In the genomic region with DNA sequence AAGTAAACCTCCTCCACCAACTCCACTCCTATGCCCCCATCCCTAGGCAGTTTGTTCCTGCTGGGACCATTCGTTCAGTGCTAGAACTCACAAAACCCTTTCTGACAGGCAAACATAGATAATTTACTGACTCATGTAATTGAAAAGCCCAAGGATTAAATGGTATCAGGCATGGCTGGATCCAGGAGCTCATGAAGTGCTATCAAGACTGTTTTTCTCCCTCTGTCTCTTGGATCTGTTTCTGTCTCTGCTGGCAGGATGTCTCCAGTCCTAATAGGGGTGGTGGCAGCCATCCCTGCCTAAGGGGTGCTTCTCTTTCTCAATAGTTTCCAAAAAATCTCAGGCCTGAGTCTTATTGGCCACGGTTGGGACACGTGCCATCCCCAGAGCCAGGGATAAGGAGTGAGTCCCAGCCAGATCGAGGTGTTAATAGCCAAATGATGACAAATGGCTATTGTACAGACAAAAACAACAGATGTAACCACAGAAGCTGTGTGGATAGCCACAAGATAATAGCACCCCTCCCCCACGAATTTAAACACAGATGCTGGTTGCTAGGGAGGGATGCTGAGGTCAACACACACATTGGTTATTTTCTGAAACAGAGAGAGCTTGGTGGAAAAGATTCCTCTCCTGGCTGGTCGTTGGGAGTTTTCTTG, we compare ENCODE assay signal across 11 cellular contexts.
DNase-seq lines count a peak whose midpoint lies in the region; ATAC-seq lines count a peak whose summit lies in the region.
"Had no signal": no experiment of that assay in that cellular context is flagged by ENCODE, and none has a peak within 500 bp of the region (broad histone marks: within the 10 kb centered on the region; RNA-seq: fewer than 3 reads in every experiment).

No MANE protein-coding gene starts in this region.

- H3K4me3 Mint-ChIP-seq in activated T-cell treated with anti-CD3 and anti-CD28 coated beads, Interleukin-2, amount 50 U/mL, for 4 hours, result no peak overlapping the region
- H3K4me3 Mint-ChIP-seq: activated T-cell treated with anti-CD3 and anti-CD28 coated beads, Interleukin-2, amount 50 U/mL, for 24 hours had no signal

- no peaks in the 10 kb centered on the region for H3K9me3 Mint-ChIP-seq in activated T-cell treated with anti-CD3 and anti-CD28 coated beads, Interleukin-2, amount 50 U/mL, for 4 hours

- no peaks in the 10 kb centered on the region for H3K27me3 Mint-ChIP-seq in activated T-cell treated with anti-CD3 and anti-CD28 coated beads, Interleukin-2, amount 50 U/mL, for 4 hours (ENCODE audit: low read depth)

- ATAC-seq in activated T-cell treated with anti-CD3 and anti-CD28 coated beads, Interleukin-2, amount 50 U/mL, for 4 hours, result no peak

- H3K4me1 Mint-ChIP-seq in activated T-cell treated with anti-CD3 and anti-CD28 coated beads, Interleukin-2, amount 50 U/mL, for 4 hours (ENCODE audit: low read depth), result peaks cover 6% of the 10 kb centered on the region

- peak; percentile 25 for DNase-seq in DMS 273 (lab: John Stamatoyannopoulos, UW; ENCODE audit: unreplicated experiment)
- DNase-seq in DMS 273 treated with DMSO at 0.1 percent for 48 hours (lab: John Stamatoyannopoulos, UW), result no peak
- DNase-seq in NCI-H1417 treated with DMSO at 0.1 percent for 48 hours (lab: John Stamatoyannopoulos, UW), result peak; percentile 73
- peak; percentile 77 for DNase-seq in astrocyte of the hippocampus (ENCODE audit: low read depth, low spot score)
- DNase-seq in occipital lobe (lab: John Stamatoyannopoulos, UW), result peak; percentile 10
- DNase-seq in activated T-cell treated with anti-CD3 and anti-CD28 coated beads, Interleukin-2, amount 50 U/mL, for 4 hours, result no peak
- DNase-seq in activated T-cell treated with anti-CD3 and anti-CD28 coated beads, Interleukin-2, amount 50 U/mL, for 48 hours, result no peak
- no peak for DNase-seq in DMS114 treated with DMSO at 0.1 percent for 48 hours (lab: John Stamatoyannopoulos, UW; ENCODE audit: unreplicated experiment)
- DNase-seq: activated T-cell treated with anti-CD3 and anti-CD28 coated beads, Interleukin-2, amount 50 U/mL, for 24 hours; GDM1; mucosa of descending colon had no signal

- no peaks in the 10 kb centered on the region for H3K36me3 Mint-ChIP-seq in activated T-cell treated with anti-CD3 and anti-CD28 coated beads, Interleukin-2, amount 50 U/mL, for 4 hours (ENCODE audit: insufficient read depth)

Comparison
In these comparisons a context has a peak if more than half of its experiments do, and no peak if none do; other contexts are left out.
1. DNase-seq: peak in DMS 273 (single experiment), NCI-H1417 treated with DMSO at 0.1 percent for 48 hours (single experiment), astrocyte of the hippocampus (single experiment) and occipital lobe (single experiment); none in DMS 273 treated with DMSO at 0.1 percent for 48 hours (single experiment), activated T-cell treated with anti-CD3 and anti-CD28 coated beads, Interleukin-2, amount 50 U/mL, for 4 hours (single experiment), activated T-cell treated with anti-CD3 and anti-CD28 coated beads, Interleukin-2, amount 50 U/mL, for 48 hours (0 of 2) and DMS114 treated with DMSO at 0.1 percent for 48 hours (single experiment).